In genomic region chr13:94526956-94527355, GRCh38 we compare ENCODE assay signal across 4 cellular contexts. TPM values are rescaled to one million over a fixed set of nuclear protein-coding genes. Genes with fewer than 3 reads are reported as not detected.
"Had no signal": no experiment of that assay in that cellular context is flagged by ENCODE, and none has a peak within 500 bp of the region (broad histone marks: within the 10 kb centered on the region; RNA-seq: fewer than 3 reads in every experiment).

No MANE protein-coding gene starts in this region.

RNA-seq across cellular contexts. Expression of gene DCT, which starts 47.5 kb away (rescaled TPM):
- total RNA-seq: MCF 10A, NCI-H460, SJSA1 had no signal
- polyA plus RNA-seq: IgD-negative memory B cell had no signal
